ENCODE assay signal across 8 cellular contexts in the genomic region with DNA sequence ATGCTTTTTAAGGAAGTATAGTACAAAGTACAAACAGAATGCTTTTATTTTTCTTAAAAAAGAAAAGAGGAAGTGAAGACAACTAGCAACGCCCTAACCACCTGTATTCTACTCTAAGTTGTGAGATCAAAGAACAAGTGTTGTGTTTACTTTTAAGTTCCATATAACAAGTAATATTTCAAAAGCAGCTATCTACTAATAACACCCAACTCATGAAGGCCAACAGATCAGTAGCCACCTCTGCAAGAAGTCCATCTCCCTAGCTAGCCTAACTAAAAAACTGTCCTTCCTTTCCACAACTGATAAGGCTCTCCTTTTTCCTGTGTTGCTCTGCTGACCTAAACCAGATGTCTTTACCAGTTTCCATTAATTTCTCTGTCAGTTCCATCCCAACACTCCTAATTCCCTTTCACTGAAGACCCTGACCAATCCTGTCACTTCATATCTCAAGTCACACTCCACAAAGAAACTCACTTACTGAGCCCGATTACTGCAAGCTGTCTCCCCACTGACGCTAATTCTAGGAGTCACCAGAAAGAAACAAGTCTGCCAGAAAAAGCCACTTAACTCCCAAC. TPM values are rescaled to one million over a fixed set of nuclear protein-coding genes. Genes with fewer than 3 reads are reported as not detected.
DNase-seq lines count a peak whose midpoint lies in the region; ATAC-seq and TF ChIP-seq lines count a peak whose summit lies in the region.

No MANE protein-coding gene starts in this region.

- H3K4me3 Mint-ChIP-seq in activated T-cell treated with anti-CD3 and anti-CD28 coated beads, Interleukin-2, amount 50 U/mL, for 72 hours: peak overlapping the region in 1 of 2 donors; percentile 37
- no peak overlapping the region for H3K4me3 Mint-ChIP-seq in nephron progenitor cell

- no peaks in the 10 kb centered on the region for H3K9me3 Mint-ChIP-seq in activated T-cell treated with anti-CD3 and anti-CD28 coated beads, Interleukin-2, amount 50 U/mL, for 72 hours
- peaks cover 13% of the 10 kb centered on the region for H3K9me3 Mint-ChIP-seq in nephron progenitor cell

- peak overlapping the region; percentile 41 for H3K27ac Mint-ChIP-seq in activated T-cell treated with anti-CD3 and anti-CD28 coated beads, Interleukin-2, amount 50 U/mL, for 72 hours
- peak overlapping the region; percentile 79 for H3K27ac Mint-ChIP-seq in nephron progenitor cell

- H3K27ac ChIP-seq in dorsolateral prefrontal cortex: no peak overlapping the region

- H3K4me3 ChIP-seq in dorsolateral prefrontal cortex: no peak overlapping the region

- intact Hi-C loops in dorsolateral prefrontal cortex (cut with DNase I): no loop called here

- DNase-seq in activated T-cell treated with anti-CD3 and anti-CD28 coated beads, Interleukin-2, amount 50 U/mL, for 72 hours: no peak
- no peak for DNase-seq in activated T-cell treated with anti-CD3 and anti-CD28 coated beads, Interleukin-2, amount 50 U/mL, for 1 hour
- DNase-seq in SIG-M5 (lab: John Stamatoyannopoulos, UW): peak; percentile 60
- no peak for DNase-seq in nephron progenitor cell
- no peak for DNase-seq in dorsolateral prefrontal cortex
- DNase-seq in effector CD4-positive, alpha-beta T cell: no peak
- DNase-seq in foreskin melanocyte: no peak

- no peaks in the 10 kb centered on the region for H3K27me3 Mint-ChIP-seq in activated T-cell treated with anti-CD3 and anti-CD28 coated beads, Interleukin-2, amount 50 U/mL, for 72 hours (ENCODE audit: low read depth)
- no peaks in the 10 kb centered on the region for H3K27me3 Mint-ChIP-seq in nephron progenitor cell (ENCODE audit: low read depth, poor library complexity)

- no peaks in the 10 kb centered on the region for H3K27me3 ChIP-seq in dorsolateral prefrontal cortex

- ATAC-seq in activated T-cell treated with anti-CD3 and anti-CD28 coated beads, Interleukin-2, amount 50 U/mL, for 72 hours (replicated peaks in 1 of 2): no peak
- peak; percentile 90 for ATAC-seq in HG02981 (IDR thresholded peaks at IDR 0.05; ENCODE audit: unreplicated experiment)

- peaks cover 8 to 34% of the 10 kb centered on the region in 2 donors for H3K36me3 Mint-ChIP-seq in activated T-cell treated with anti-CD3 and anti-CD28 coated beads, Interleukin-2, amount 50 U/mL, for 72 hours (ENCODE audit: insufficient read depth in 2 of 2)
- peaks cover 71% of the 10 kb centered on the region for H3K36me3 Mint-ChIP-seq in nephron progenitor cell (ENCODE audit: low read depth)

- peaks cover 30% of the 10 kb centered on the region for H3K4me1 Mint-ChIP-seq in activated T-cell treated with anti-CD3 and anti-CD28 coated beads, Interleukin-2, amount 50 U/mL, for 72 hours (ENCODE audit: low read depth)
- H3K4me1 Mint-ChIP-seq in nephron progenitor cell: peaks cover 23% of the 10 kb centered on the region

- TF ChIP-seq CTCF in nephron progenitor cell (IDR thresholded peaks at IDR 0.05): no peak
- no peak for TF ChIP-seq CTCF in dorsolateral prefrontal cortex (IDR thresholded peaks at IDR 0.05 in 54 of 56, conservative IDR thresholded peaks at IDR 0.05 in 2 of 56; ENCODE audit: low read depth in 1 of 56, partially characterized antibody in 56 of 56)

RNA-seq across cellular contexts. Expression of a gene that starts 26.9 kb away (rescaled TPM):
- 10 to 100 TPM; 71.1 to 71.6 TPM for total RNA-seq in activated T-cell treated with anti-CD3 and anti-CD28 coated beads, Interleukin-2, amount 50 U/mL, for 72 hours
- total RNA-seq in dorsolateral prefrontal cortex: 100 to 1,000 TPM in 88 of 120 experiments, 10 to 100 TPM in 32; 76.0 to 170 (median 110) TPM
